ENCODE assay signal across 17 cellular contexts in genomic region chr1:183288583-183288982, GRCh38.
DNase-seq lines count a peak whose midpoint lies in the region; ATAC-seq and TF ChIP-seq lines count a peak whose summit lies in the region.
"Had no signal": no experiment of that assay in that cellular context is flagged by ENCODE, and none has a peak within 500 bp of the region (broad histone marks: within the 10 kb centered on the region; RNA-seq: fewer than 3 reads in every experiment).

No MANE protein-coding gene starts in this region.

- H3K36me3 ChIP-seq in heart right ventricle = no peaks in the 10 kb centered on the region
- H3K36me3 ChIP-seq in stomach smooth muscle (ENCODE audit: control insufficient read depth in 2 of 2, insufficient read depth in 2 of 2, low read length in 2 of 2) = no peaks in the 10 kb centered on the region
- H3K36me3 ChIP-seq: BLaER1 had no signal

- no peak for ATAC-seq in heart right ventricle
- no peak for ATAC-seq in left ventricle myocardium superior
- no peak for ATAC-seq in stimulated activated naive CD8-positive, alpha-beta T cell treated with anti-CD3 and anti-CD28 coated beads, Interleukin-15, amount 100 ng/mL, for 72 hours
- no peak for ATAC-seq in GM18867 (IDR thresholded peaks at IDR 0.05; ENCODE audit: unreplicated experiment)
- ATAC-seq: HCT116 had no signal

- no peak overlapping the region for H3K9ac ChIP-seq in stomach smooth muscle (ENCODE audit: low read length in 2 of 2)
- H3K9ac ChIP-seq: BLaER1, GM23248 had no signal

- TF ChIP-seq CTCF in heart right ventricle (IDR thresholded peaks at IDR 0.05) = no peak

- 72 to 73% methylated on average over 2 of the region's 2 CpGs for WGBS in heart right ventricle, 2 donors

- H3K4me1 Mint-ChIP-seq in stimulated activated naive CD8-positive, alpha-beta T cell treated with anti-CD3 and anti-CD28 coated beads, Interleukin-15, Interleukin-2, amounts not matched to agents 100 ng/mL and 50 ng/mL, for 24 hours (ENCODE audit: low read depth) = no peaks in the 10 kb centered on the region
- no peaks in the 10 kb centered on the region for H3K4me1 Mint-ChIP-seq in stimulated activated naive CD8-positive, alpha-beta T cell treated with anti-CD3 and anti-CD28 coated beads, Interleukin-15, amount 100 ng/mL, for 72 hours
- H3K4me1 Mint-ChIP-seq: CD8-positive, alpha-beta memory T cell had no signal

- H3K9me3 Mint-ChIP-seq in stimulated activated naive CD8-positive, alpha-beta T cell treated with anti-CD3 and anti-CD28 coated beads, Interleukin-15, Interleukin-2, amounts not matched to agents 100 ng/mL and 50 ng/mL, for 24 hours = no peaks in the 10 kb centered on the region
- H3K9me3 Mint-ChIP-seq in stimulated activated naive CD8-positive, alpha-beta T cell treated with anti-CD3 and anti-CD28 coated beads, Interleukin-15, amount 100 ng/mL, for 72 hours = no peaks in the 10 kb centered on the region
- H3K9me3 Mint-ChIP-seq: CD8-positive, alpha-beta memory T cell had no signal

- peak overlapping the region; percentile 13 for H3K27ac Mint-ChIP-seq in stimulated activated naive CD8-positive, alpha-beta T cell treated with anti-CD3 and anti-CD28 coated beads, Interleukin-15, Interleukin-2, amounts not matched to agents 100 ng/mL and 50 ng/mL, for 24 hours
- H3K27ac Mint-ChIP-seq in stimulated activated naive CD8-positive, alpha-beta T cell treated with anti-CD3 and anti-CD28 coated beads, Interleukin-15, amount 100 ng/mL, for 72 hours = no peak overlapping the region
- H3K27ac Mint-ChIP-seq: CD8-positive, alpha-beta memory T cell had no signal

- DNase-seq in heart right ventricle (no peak), left ventricle myocardium superior (no peak), G401 (ENCODE audit: low spot score) (no peak), dedifferentiated amniotic fluid mesenchymal stem cell (ENCODE audit: extremely low spot score) (no peak)
- DNase-seq in stimulated activated naive CD8-positive, alpha-beta T cell treated with anti-CD3 and anti-CD28 coated beads, Interleukin-15, amount 100 ng/mL, for 72 hours = no peak
- DNase-seq: 8988T; AML-193; Caco-2; CD8-positive, alpha-beta memory T cell; DND-41; GF-D8; GM23248 had no signal

- intact Hi-C loops in heart right ventricle (cut with DNase I) = loop anchor here in 5 of 10 donors (10.0 kb wide), 3 partner anchors 176 to 336 kb away; partner anchors contain the start of gene SMG7 (in 1 of the 5)
- intact Hi-C loops in left ventricle myocardium superior (cut with micrococcal nuclease) = no loop called here

- H3K27ac ChIP-seq in heart right ventricle (peak overlapping the region in 9 of 10 donors; percentile 68 to 91 (median 85)), stomach smooth muscle (ENCODE audit: low read length) (peak overlapping the region; percentile 37)
- H3K27ac ChIP-seq: BLaER1, GM23248 had no signal

- in situ Hi-C loops in G401 (cut with HindIII; ENCODE audit: low sequenced_read_pairs) = no loop called here

- H3K4me1 ChIP-seq in heart right ventricle = peaks cover 3 to 71% (median 43%) of the 10 kb centered on the region in 9 donors
- H3K4me1 ChIP-seq in stomach smooth muscle (ENCODE audit: control insufficient read depth, insufficient read depth, low read length) = peaks cover 37% of the 10 kb centered on the region
- H3K4me1 ChIP-seq: BLaER1 had no signal

- peaks cover 0 to 4% (median 0%) of the 10 kb centered on the region in 11 donors for H3K9me3 ChIP-seq in heart right ventricle
- peaks cover 0 to 2% of the 10 kb centered on the region in 2 donors for H3K9me3 ChIP-seq in stomach smooth muscle (ENCODE audit: control insufficient read depth in 2 of 2, low read length in 2 of 2)
- H3K9me3 ChIP-seq: BLaER1, Caco-2 had no signal

- H3K4me3 ChIP-seq in heart right ventricle (no peak overlapping the region), stomach smooth muscle (ENCODE audit: low read length in 2 of 2) (no peak overlapping the region)
- H3K4me3 ChIP-seq: BLaER1, GM23248 had no signal

- peaks cover 6% of the 10 kb centered on the region for H3K27me3 Mint-ChIP-seq in stimulated activated naive CD8-positive, alpha-beta T cell treated with anti-CD3 and anti-CD28 coated beads, Interleukin-15, Interleukin-2, amounts not matched to agents 100 ng/mL and 50 ng/mL, for 24 hours
- H3K27me3 Mint-ChIP-seq in stimulated activated naive CD8-positive, alpha-beta T cell treated with anti-CD3 and anti-CD28 coated beads, Interleukin-15, amount 100 ng/mL, for 72 hours = no peaks in the 10 kb centered on the region

- H3K27me3 ChIP-seq in heart right ventricle (no peaks in the 10 kb centered on the region), stomach smooth muscle (ENCODE audit: control insufficient read depth in 1 of 2, insufficient read depth in 2 of 2, low read length in 2 of 2) (no peaks in the 10 kb centered on the region)
- H3K27me3 ChIP-seq: BLaER1 had no signal

- H3K36me3 Mint-ChIP-seq in stimulated activated naive CD8-positive, alpha-beta T cell treated with anti-CD3 and anti-CD28 coated beads, Interleukin-15, Interleukin-2, amounts not matched to agents 100 ng/mL and 50 ng/mL, for 24 hours (ENCODE audit: low read depth) = no peaks in the 10 kb centered on the region
- H3K36me3 Mint-ChIP-seq: CD8-positive, alpha-beta memory T cell had no signal

- no peak overlapping the region for H3K4me3 Mint-ChIP-seq in stimulated activated naive CD8-positive, alpha-beta T cell treated with anti-CD3 and anti-CD28 coated beads, Interleukin-15, Interleukin-2, amounts not matched to agents 100 ng/mL and 50 ng/mL, for 24 hours
- no peak overlapping the region for H3K4me3 Mint-ChIP-seq in stimulated activated naive CD8-positive, alpha-beta T cell treated with anti-CD3 and anti-CD28 coated beads, Interleukin-15, amount 100 ng/mL, for 72 hours
- H3K4me3 Mint-ChIP-seq: CD8-positive, alpha-beta memory T cell had no signal
